ENCODE assay signal across 28 cellular contexts in genomic region chr12:108379761-108380160, GRCh38. TPM values are rescaled to one million over a fixed set of nuclear protein-coding genes. Genes with fewer than 3 reads are reported as not detected.
"Had no signal": no experiment of that assay in that cellular context is flagged by ENCODE, and none has a peak within 500 bp of the region (broad histone marks: within the 10 kb centered on the region; RNA-seq: fewer than 3 reads in every experiment).

No MANE protein-coding gene starts in this region.

- FAIRE-seq: endometrium, islet of Langerhans had no signal

- H3K9ac ChIP-seq: neural progenitor cell, parathyroid adenoma had no signal

- H3K27ac ChIP-seq: esophagus squamous epithelium, heart right ventricle, left lung, neural progenitor cell, parathyroid adenoma, right atrium auricular region, sigmoid colon, stomach, thyroid gland, vagina had no signal

- H3K4me2 ChIP-seq: neural progenitor cell had no signal

- H3K36me3 ChIP-seq: esophagus squamous epithelium, heart right ventricle, left lung, neural progenitor cell, right atrium auricular region, sigmoid colon, stomach, thyroid gland, vagina had no signal

- H3K27me3 ChIP-seq: esophagus squamous epithelium, neural progenitor cell, right atrium auricular region, sigmoid colon, stomach, thyroid gland, vagina had no signal

- DNase-seq: effector memory CD8-positive, alpha-beta T cell; erythroblast; esophagus squamous epithelium; foreskin melanocyte; glutamatergic neuron; heart right ventricle; hippocampal formation; left cardiac atrium; left lung; mesendoderm; midbrain; naive thymus-derived CD4-positive, alpha-beta T cell; sigmoid colon; stimulated activated CD4-positive, alpha-beta T cell treated with anti-CD3 and anti-CD28 coated beads, Interleukin-2, amount 100 ng/mL, for 24 hours; stimulated activated CD4-positive, alpha-beta T cell treated with anti-CD3 and anti-CD28 coated beads, Interleukin-4, amount 100 ng/mL, for 24 hours; stimulated activated naive CD4-positive, alpha-beta T cell treated with Interleukin-2 at 50 U/mL for 16 hours; stomach; thyroid gland; trophoblast cell had no signal

- H2AFZ ChIP-seq: neural progenitor cell, parathyroid adenoma had no signal

- H3K4me3 ChIP-seq: esophagus squamous epithelium, heart right ventricle, left lung, neural progenitor cell, right atrium auricular region, sigmoid colon, stomach, thyroid gland, vagina had no signal

- H3K9me3 ChIP-seq: thyroid gland, vagina had no signal

- H3K79me2 ChIP-seq: parathyroid adenoma had no signal

- H3K4me1 ChIP-seq: esophagus squamous epithelium, heart right ventricle, left lung, neural progenitor cell, parathyroid adenoma, right atrium auricular region, sigmoid colon, stomach, thyroid gland, vagina had no signal

- ATAC-seq: effector memory CD8-positive, alpha-beta T cell; heart right ventricle; left lung; naive thymus-derived CD4-positive, alpha-beta T cell; stimulated activated effector memory CD8-positive, alpha-beta T cell treated with anti-CD3 and anti-CD28 coated beads, Interleukin-12 subunit alpha, Interleukin-12 subunit beta, amount 100 ng/mL, for 72 hours had no signal

RNA-seq across cellular contexts. Expression of gene CMKLR1, which starts 40.6 kb away (rescaled TPM):
- total RNA-seq: lung microvascular endothelial cell, progenitor cell of endocrine pancreas had no signal
